Comparison of ENCODE assay signal across 8 cellular contexts in the genomic region with DNA sequence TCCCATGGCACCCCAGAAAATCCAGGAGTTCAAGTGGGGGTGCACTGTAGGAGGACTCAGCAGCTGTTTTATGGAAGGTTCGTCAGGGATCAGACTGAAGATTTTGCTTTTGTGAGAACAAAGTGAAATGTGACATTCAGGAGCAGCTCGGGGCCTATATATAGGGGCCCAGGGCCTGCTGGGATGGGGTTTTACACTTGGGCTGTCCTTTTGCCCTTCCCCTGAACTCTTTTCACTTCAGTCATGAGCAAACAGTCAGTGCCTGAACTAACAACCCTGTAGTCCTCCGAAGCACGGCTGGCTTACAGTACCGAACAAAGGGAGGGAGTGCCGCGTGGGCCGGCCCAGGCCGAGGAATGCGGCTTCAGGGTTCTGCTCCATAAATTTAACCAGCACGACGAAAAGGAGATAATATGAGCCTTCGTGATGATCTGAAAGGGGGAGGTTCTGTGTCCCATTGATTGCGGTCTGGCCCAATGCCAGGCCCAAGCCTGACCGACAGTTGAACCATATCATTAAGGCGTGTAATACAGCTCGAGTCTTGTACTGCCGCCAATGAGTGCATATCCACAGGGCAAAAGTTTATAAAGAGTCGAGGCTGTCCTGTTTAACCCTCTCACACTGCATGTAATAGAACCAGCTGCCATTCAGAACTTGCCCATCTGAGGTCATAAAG.
A peak's percentile ranks its signal among the peaks of the same experiment; 100 is the strongest.
DNase-seq lines count a peak whose midpoint lies in the region; ATAC-seq and TF ChIP-seq lines count a peak whose summit lies in the region.

No MANE protein-coding gene starts in this region.

- H3K79me1 ChIP-seq in IMR-90 (ENCODE audit: low read depth in 1 of 2, low read length in 2 of 2) = peaks cover 13 to 20% of the 10 kb centered on the region in 2 experiments; a peak in 3 of 4 replicates

- H3K4me3 ChIP-seq in CD8-positive, alpha-beta T cell (ENCODE audit: low read depth, low read length) = no peak overlapping the region
- H3K4me3 ChIP-seq in IMR-90 (ENCODE audit: insufficient read depth, low read depth, low read length) (no peak overlapping the region), SJCRH30 (peak overlapping the region; percentile 21), epithelial cell of esophagus (ENCODE audit: low read length) (no peak overlapping the region)

- peaks cover 90% of the 10 kb centered on the region for H3K4me1 Mint-ChIP-seq in CD8-positive, alpha-beta T cell (ENCODE audit: low read depth)

- in situ Hi-C loops in IMR-90 (cut with MboI; ENCODE audit: low sequenced_read_pairs) = no loop called here

- peaks cover 8% of the 10 kb centered on the region for H3K36me3 Mint-ChIP-seq in CD8-positive, alpha-beta T cell

- H3K4ac ChIP-seq in IMR-90 (ENCODE audit: low read depth, low read length) = peak overlapping the region; percentile 69

- H4K5ac ChIP-seq in IMR-90 (ENCODE audit: low read depth, low read length) = peak overlapping the region; percentile 62

- peak overlapping the region; percentile 6 for H3K27ac ChIP-seq in CD8-positive, alpha-beta T cell (ENCODE audit: low read depth, low read length)
- H3K27ac ChIP-seq in IMR-90 (ENCODE audit: insufficient read depth, low read length) = peak overlapping the region; percentile 80
- peak overlapping the region; percentile 79 for H3K27ac ChIP-seq in SJCRH30

- H2AK5ac ChIP-seq in IMR-90 (ENCODE audit: low read depth, low read length) = peak overlapping the region; percentile 96

- peak in 1 of 7 experiments; percentile 54 for DNase-seq in CD8-positive, alpha-beta T cell
- peak; percentile 99 for DNase-seq in IMR-90
- peak; percentile 96 to 99 for DNase-seq in SJCRH30
- peak; percentile 84 for DNase-seq in epithelial cell of esophagus (ENCODE audit: low read depth)
- peak; percentile 83 for DNase-seq in myocyte (ENCODE audit: low read depth)
- DNase-seq in NCI-H1694 treated with DMSO at 0.1 percent for 48 hours (lab: John Stamatoyannopoulos, UW) = no peak
- no peak for DNase-seq in stimulated activated CD4-positive, alpha-beta T cell treated with anti-CD3 and anti-CD28 coated beads, Interleukin-2, amount 100 ng/mL, for 48 hours

- peak overlapping the region; percentile 92; the same call in 1 of the 3 replicates for H2BK15ac ChIP-seq in IMR-90 (ENCODE audit: low read depth, low read length)

- TF ChIP-seq CTCF in CD8-positive, alpha-beta T cell (IDR thresholded peaks at IDR 0.05) = no peak
- TF ChIP-seq CTCF in IMR-90 (conservative IDR thresholded peaks at IDR 0.05; ENCODE audit: low read depth, low read length) = no peak
- TF ChIP-seq CTCF in epithelial cell of esophagus (IDR thresholded peaks at IDR 0.05; ENCODE audit: insufficient read depth, low read depth, low read length, missing control alignments) = no peak

- peak overlapping the region; percentile 75 for H4K91ac ChIP-seq in IMR-90 (ENCODE audit: insufficient read depth, low read depth, low read length)

- CTCF ChIA-PET in CD8-positive, alpha-beta T cell (lab: Charles Lee) = interaction anchor here (0.9 to 1.4 kb wide), 5 partner anchors 17 to 124 kb away, joined by 3 to 4 read pairs (median 3); no protein-coding TSS in a partner anchor
- CTCF ChIA-PET in IMR-90 (lab: Yijun Ruan, JAX) = interaction anchor here (0.5 to 1.3 kb wide), 3 partner anchors 73 to 142 kb away, joined by 3 to 5 read pairs (median 4); no protein-coding TSS in a partner anchor

- H3K56ac ChIP-seq in IMR-90 (ENCODE audit: extremely low read depth, insufficient read depth, low read length) = peak overlapping the region; percentile 70; the same call in 1 of the 2 replicates

- H2AFZ ChIP-seq in IMR-90 (replicated peaks; ENCODE audit: low read length, poor library complexity) = peak overlapping the region; percentile 26

- no peaks in the 10 kb centered on the region for H3K9me3 ChIP-seq in CD8-positive, alpha-beta T cell (ENCODE audit: low read length)
- H3K9me3 ChIP-seq in IMR-90 (ENCODE audit: control insufficient read depth, insufficient read depth, low read length) = no peaks in the 10 kb centered on the region
- no peaks in the 10 kb centered on the region for H3K9me3 ChIP-seq in SJCRH30 (replicated peaks)

- peaks cover 35% of the 10 kb centered on the region for H3K9me1 ChIP-seq in IMR-90 (ENCODE audit: insufficient read depth, low read length)

- peak overlapping the region; percentile 22 to 65; a peak in 3 of 4 replicates for H4K8ac ChIP-seq in IMR-90 (ENCODE audit: low read depth in 2 of 2, low read length in 2 of 2)

- peak overlapping the region; percentile 63 for H3K23ac ChIP-seq in IMR-90 (ENCODE audit: low read depth, low read length)

- H3K27me3 ChIP-seq in CD8-positive, alpha-beta T cell (ENCODE audit: insufficient read depth, low read length) = no peaks in the 10 kb centered on the region
- H3K27me3 ChIP-seq in IMR-90 (ENCODE audit: control insufficient read depth, insufficient read depth, low read length) (no peaks in the 10 kb centered on the region), SJCRH30 (no peaks in the 10 kb centered on the region)

- peak overlapping the region; percentile 53 for H3K14ac ChIP-seq in IMR-90 (replicated peaks; ENCODE audit: low read depth, low read length)

- peak overlapping the region; percentile 21 for H3K18ac ChIP-seq in IMR-90 (ENCODE audit: low read depth, low read length)

- H3K27ac Mint-ChIP-seq in CD8-positive, alpha-beta T cell = peak overlapping the region; percentile 97

- H3K9ac ChIP-seq in IMR-90 (ENCODE audit: low read depth, low read length) = peak overlapping the region; percentile 30

- H2BK5ac ChIP-seq in IMR-90 (ENCODE audit: low read depth, low read length, poor library complexity, severe bottlenecking) = peak overlapping the region; percentile 75

- no peaks in the 10 kb centered on the region for H3K36me3 ChIP-seq in CD8-positive, alpha-beta T cell (ENCODE audit: insufficient read depth, low read length)
- no peaks in the 10 kb centered on the region; the same call in 1 of the 2 replicates for H3K36me3 ChIP-seq in IMR-90 (ENCODE audit: control insufficient read depth, insufficient read depth, low read length)
- H3K36me3 ChIP-seq in SJCRH30 = no peaks in the 10 kb centered on the region

- intact Hi-C loops in CD8-positive, alpha-beta T cell (cut with DNase I, micrococcal nuclease) = loop anchor here (2.0 to 10.0 kb wide), 5 partner anchors 29 to 137 kb away; partner anchors contain the start of gene DHRS3 (in 1 of the 2)
- intact Hi-C loops in IMR-90 (cut with micrococcal nuclease) = loop anchor here (1.0 to 2.0 kb wide), 2 partner anchors 71 to 142 kb away; no protein-coding TSS in a partner anchor

- dilution Hi-C loops in IMR-90 (cut with HindIII; ENCODE audit: low sequenced_read_pairs, unreplicated experiment) = no loop called here

- H2BK120ac ChIP-seq in IMR-90 (ENCODE audit: low read depth, low read length) = peak overlapping the region; percentile 72

- H3K27me3 Mint-ChIP-seq in CD8-positive, alpha-beta T cell (ENCODE audit: low read depth) = no peaks in the 10 kb centered on the region

- TF ChIP-seq POLR2A in IMR-90 (IDR thresholded peaks at IDR 0.05; ENCODE audit: low read depth, low read length) = no peak

- peak overlapping the region; percentile 23 for H3K4me2 ChIP-seq in IMR-90 (ENCODE audit: low read depth, low read length)

- no peaks in the 10 kb centered on the region for H3K9me3 Mint-ChIP-seq in CD8-positive, alpha-beta T cell

- POLR2A ChIA-PET in CD8-positive, alpha-beta T cell (lab: Charles Lee) = interaction anchor here (0.7 to 1.5 kb wide), 7 partner anchors 12 to 141 kb away, joined by 3 to 6 read pairs (median 3); no protein-coding TSS in a partner anchor
- POLR2A ChIA-PET in IMR-90 (lab: Charles Lee; ENCODE audit: unreplicated experiment) = interaction anchor here (0.8 kb wide), 1 partner anchor 13 kb away, joined by 3 read pairs; no protein-coding TSS in a partner anchor

- peak overlapping the region; percentile 72 for H3K4me3 Mint-ChIP-seq in CD8-positive, alpha-beta T cell

- H3K4me1 ChIP-seq in CD8-positive, alpha-beta T cell (ENCODE audit: insufficient read depth, low read length) = peaks cover 90% of the 10 kb centered on the region
- H3K4me1 ChIP-seq in IMR-90 (ENCODE audit: control insufficient read depth, insufficient read depth, low read length) = peaks cover 48% of the 10 kb centered on the region
- H3K4me1 ChIP-seq in SJCRH30 = peaks cover 55% of the 10 kb centered on the region

- BruUV-seq in IMR-90 (replicated peaks; lab: Mats Ljungman, UMichigan) = no TSS peak

- peak; percentile 19 for ATAC-seq in CD8-positive, alpha-beta T cell
- peak; percentile 85 for ATAC-seq in IMR-90 (ENCODE audit: low read depth)
- ATAC-seq in HG03460 (IDR thresholded peaks at IDR 0.05; ENCODE audit: unreplicated experiment) = no peak

- peak overlapping the region; percentile 73 for H2BK20ac ChIP-seq in IMR-90 (ENCODE audit: low read depth, low read length)

- peak overlapping the region; percentile 35 for H2AK9ac ChIP-seq in IMR-90 (replicated peaks; ENCODE audit: low read depth, low read length, poor library complexity)

- peaks cover 2% of the 10 kb centered on the region; the same call in 1 of the 2 replicates for H4K20me1 ChIP-seq in IMR-90 (ENCODE audit: insufficient read depth, low read length)

- no peak for TF ChIP-seq RAD21 in IMR-90 (IDR thresholded peaks at IDR 0.05; ENCODE audit: low read length)

- 5% methylated on average over 7 of the region's 19 CpGs; no CpG with 5 or more reads in 1 of the 2 experiments for WGBS in IMR-90 (ENCODE audit: extremely low coverage in 2 of 2, insufficient read length in 1 of 2), 2 experiments

TF ChIP-seq in IMR-90, 13 proteins besides CTCF, POLR2A, EP300 and RAD21:
- no peak for TF ChIP-seq CHD1 (IDR thresholded peaks at IDR 0.05; ENCODE audit: low read depth, low read length)
- TF ChIP-seq NFE2L2 (IDR thresholded peaks at IDR 0.05; ENCODE audit: low read depth, low read length) = peak; percentile 12; the same call in 1 of the 2 replicates
- TF ChIP-seq MAZ (IDR thresholded peaks at IDR 0.05; ENCODE audit: borderline replicate concordance, low read depth, low read length) = no peak
- peak; percentile 82 for TF ChIP-seq BHLHE40 (IDR thresholded peaks at IDR 0.05; ENCODE audit: low read depth, low read length)
- 0 out of 2 replicates have a peak, but pooled peaks have one; percentile 4 for TF ChIP-seq SMC3 (IDR thresholded peaks at IDR 0.05; ENCODE audit: low read depth, low read length)
- TF ChIP-seq, protein P1, sequence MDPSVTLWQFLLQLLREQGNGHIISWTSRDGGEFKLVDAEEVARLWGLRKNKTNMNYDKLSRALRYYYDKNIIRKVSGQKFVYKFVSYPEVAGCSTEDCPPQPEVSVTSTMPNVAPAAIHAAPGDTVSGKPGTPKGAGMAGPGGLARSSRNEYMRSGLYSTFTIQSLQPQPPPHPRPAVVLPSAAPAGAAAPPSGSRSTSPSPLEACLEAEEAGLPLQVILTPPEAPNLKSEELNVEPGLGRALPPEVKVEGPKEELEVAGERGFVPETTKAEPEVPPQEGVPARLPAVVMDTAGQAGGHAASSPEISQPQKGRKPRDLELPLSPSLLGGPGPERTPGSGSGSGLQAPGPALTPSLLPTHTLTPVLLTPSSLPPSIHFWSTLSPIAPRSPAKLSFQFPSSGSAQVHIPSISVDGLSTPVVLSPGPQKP (IDR thresholded peaks at IDR 0.05; ENCODE audit: borderline replicate concordance, low read depth, low read length) = no peak
- 0 out of 2 replicates have a peak, but pooled peaks have one; percentile 39 for TF ChIP-seq MXI1 (IDR thresholded peaks at IDR 0.05; ENCODE audit: borderline replicate concordance, low read depth, low read length)
- peak; percentile 31 for TF ChIP-seq RCOR1 (IDR thresholded peaks at IDR 0.05; ENCODE audit: insufficient replicate concordance, low read length)

Comparison
In these comparisons a context has a peak if more than half of its experiments do, and no peak if none do; other contexts are left out.
1. DNase-seq: peak in IMR-90 (single experiment), SJCRH30 (2 of 2), epithelial cell of esophagus (single experiment) and myocyte (single experiment); none in NCI-H1694 treated with DMSO at 0.1 percent for 48 hours (single experiment) and stimulated activated CD4-positive, alpha-beta T cell treated with anti-CD3 and anti-CD28 coated beads, Interleukin-2, amount 100 ng/mL, for 48 hours (0 of 2).
2. H3K27ac ChIP-seq: peak in every context shown above with its lines; median percentile 80 in IMR-90; 79 in SJCRH30; 6 in CD8-positive, alpha-beta T cell.